Comparison of ENCODE assay signal across 11 cellular contexts in genomic region chr14:91269076-91269991, GRCh38. TPM values are rescaled to one million over a fixed set of nuclear protein-coding genes. Genes with fewer than 3 reads are reported as not detected.
DNase-seq lines count a peak whose midpoint lies in the region; ATAC-seq and TF ChIP-seq lines count a peak whose summit lies in the region.
"Had no signal": no experiment of that assay in that cellular context is flagged by ENCODE, and none has a peak within 500 bp of the region (broad histone marks: within the 10 kb centered on the region; RNA-seq: fewer than 3 reads in every experiment).

No MANE protein-coding gene starts in this region.

- H3K27ac Mint-ChIP-seq in CD8-positive, alpha-beta memory T cell, result peak overlapping the region; percentile 17 to 91 (median 76)
- H3K27ac Mint-ChIP-seq in neural progenitor cell, result peak overlapping the region; percentile 33

- peaks cover 0 to 59% (median 15%) of the 10 kb centered on the region in 3 donors for H3K36me3 Mint-ChIP-seq in CD8-positive, alpha-beta memory T cell
- H3K36me3 Mint-ChIP-seq in neural progenitor cell, result peaks cover 4% of the 10 kb centered on the region

- peaks cover 26% of the 10 kb centered on the region for H3K36me3 ChIP-seq in CD8-positive, alpha-beta memory T cell (ENCODE audit: insufficient read depth, low read length)
- H3K36me3 ChIP-seq in Panc1 (ENCODE audit: control insufficient read depth, insufficient read depth, low read length), result no peaks in the 10 kb centered on the region
- no peaks in the 10 kb centered on the region for H3K36me3 ChIP-seq in neural progenitor cell
- H3K36me3 ChIP-seq in MG63, result no peaks in the 10 kb centered on the region
- H3K36me3 ChIP-seq: brain microvascular endothelial cell had no signal

- no peaks in the 10 kb centered on the region for H3K27me3 ChIP-seq in CD8-positive, alpha-beta memory T cell (ENCODE audit: insufficient read depth, low read length, poor library complexity, severe bottlenecking)
- H3K27me3 ChIP-seq in Panc1 (ENCODE audit: control insufficient read depth, insufficient read depth, low read length) (no peaks in the 10 kb centered on the region), neural progenitor cell (peaks cover 23% of the 10 kb centered on the region), MG63 (no peaks in the 10 kb centered on the region)

- H3K27ac ChIP-seq in CD8-positive, alpha-beta memory T cell (ENCODE audit: low read depth, low read length), result no peak overlapping the region
- no peak overlapping the region for H3K27ac ChIP-seq in Panc1 (ENCODE audit: low read length)
- no peak overlapping the region for H3K27ac ChIP-seq in neural progenitor cell
- H3K27ac ChIP-seq: brain microvascular endothelial cell had no signal

- peaks cover 25 to 41% (median 31%) of the 10 kb centered on the region in 3 donors for H3K4me1 Mint-ChIP-seq in CD8-positive, alpha-beta memory T cell
- H3K4me1 Mint-ChIP-seq in neural progenitor cell, result peaks cover 15% of the 10 kb centered on the region

- no TSS peak for BruUV-seq in Panc1 (replicated peaks; lab: Mats Ljungman, UMichigan)

- H3K79me2 ChIP-seq in neural progenitor cell (ENCODE audit: low read depth), result no peaks in the 10 kb centered on the region

- CTCF ChIA-PET in CD8-positive, alpha-beta memory T cell (lab: Charles Lee), result interaction anchor here (0.7 to 1.5 kb wide), 2 partner anchors 17 to 96 kb away, joined by 3 read pairs; no protein-coding TSS in a partner anchor
- CTCF ChIA-PET in Panc1 (lab: Charles Lee), result no interaction called here

- in situ Hi-C loops in Panc1 (cut with HindIII; ENCODE audit: low pct_unique_long_range_greater_than_20kb, low sequenced_read_pairs), result no loop called here

- POLR2A ChIA-PET in CD8-positive, alpha-beta memory T cell (lab: Charles Lee), result interaction anchor here (0.7 to 0.8 kb wide), 2 partner anchors 26 to 41 kb away, joined by 3 to 6 read pairs; no protein-coding TSS in a partner anchor
- POLR2A ChIA-PET in Panc1 (lab: Charles Lee), result interaction anchor here (0.6 kb wide), 1 partner anchor 23 kb away, joined by 3 read pairs; no protein-coding TSS in a partner anchor

- H3F3A ChIP-seq in neural progenitor cell (ENCODE audit: low read depth), result peaks cover 10% of the 10 kb centered on the region

- DNase-seq in CD8-positive, alpha-beta memory T cell, result no peak
- DNase-seq in Panc1 (ENCODE audit: low read depth, low spot score), result no peak
- DNase-seq in fibroblast of gingiva (ENCODE audit: low read depth), result peak; percentile 54
- no peak for DNase-seq in neural progenitor cell (ENCODE audit: low spot score)
- no peak for DNase-seq in SKM-1 treated with dmso at 0.1 percent for 144 hours (lab: John Stamatoyannopoulos, UW; ENCODE audit: unreplicated experiment)
- no peak for DNase-seq in MG63
- DNase-seq in activated effector memory CD4-positive, alpha-beta T cell treated with Interleukin-2 at 50 U/mL for 16 hours, result no peak
- DNase-seq: brain microvascular endothelial cell; mesenchymal stem cell; stimulated activated naive CD4-positive, alpha-beta T cell had no signal

- H3K27me3 Mint-ChIP-seq in CD8-positive, alpha-beta memory T cell, result peaks cover 0 to 7% of the 10 kb centered on the region in 2 donors
- H3K27me3 Mint-ChIP-seq in neural progenitor cell (ENCODE audit: insufficient read depth, low read depth), result peaks cover 4% of the 10 kb centered on the region

- H3K9ac ChIP-seq in neural progenitor cell, result no peak overlapping the region

- peaks cover 13% of the 10 kb centered on the region for H3K4me1 ChIP-seq in CD8-positive, alpha-beta memory T cell (ENCODE audit: insufficient read depth, low read length)
- no peaks in the 10 kb centered on the region for H3K4me1 ChIP-seq in Panc1 (ENCODE audit: control insufficient read depth, insufficient read depth, low read length)
- H3K4me1 ChIP-seq in neural progenitor cell, result peaks cover 3% of the 10 kb centered on the region

- H4K20me1 ChIP-seq in neural progenitor cell (ENCODE audit: low read depth), result no peaks in the 10 kb centered on the region

- no peak overlapping the region for H3K4me3 ChIP-seq in CD8-positive, alpha-beta memory T cell (ENCODE audit: low read length)
- H3K4me3 ChIP-seq in Panc1 (ENCODE audit: low read depth in 2 of 2, low read length in 2 of 2) (no peak overlapping the region), neural progenitor cell (no peak overlapping the region), MG63 (no peak overlapping the region)

- TF ChIP-seq CTCF in Panc1 (IDR thresholded peaks at IDR 0.05) (no peak), neural progenitor cell (IDR thresholded peaks at IDR 0.05) (no peak)

- H2AFZ ChIP-seq in neural progenitor cell (replicated peaks), result no peak overlapping the region

- H3K4me3 Mint-ChIP-seq in CD8-positive, alpha-beta memory T cell, result peak overlapping the region in 1 of 7 donors; percentile 80
- no peak overlapping the region for H3K4me3 Mint-ChIP-seq in neural progenitor cell

- ATAC-seq in Panc1 (peak; percentile 40; the same call in 1 of the 2 replicates), GM21526 (IDR thresholded peaks at IDR 0.05; ENCODE audit: low FRiP score, unreplicated experiment) (no peak)

- H3K9me3 Mint-ChIP-seq in CD8-positive, alpha-beta memory T cell, result no peaks in the 10 kb centered on the region
- no peaks in the 10 kb centered on the region for H3K9me3 Mint-ChIP-seq in neural progenitor cell

- H3K4me2 ChIP-seq in neural progenitor cell, result no peak overlapping the region

- intact Hi-C loops in Panc1 (cut with micrococcal nuclease; ENCODE audit: unreplicated experiment), result no loop called here

- H3K9me3 ChIP-seq in CD8-positive, alpha-beta memory T cell (ENCODE audit: low read length), result no peaks in the 10 kb centered on the region
- H3K9me3 ChIP-seq in Panc1 (ENCODE audit: control insufficient read depth, insufficient read depth, low read depth, low read length) (no peaks in the 10 kb centered on the region), neural progenitor cell (ENCODE audit: low read depth) (no peaks in the 10 kb centered on the region), MG63 (no peaks in the 10 kb centered on the region)

RNA-seq across cellular contexts. Expression of gene GPR68, which starts 24.8 kb away (rescaled TPM):
- 10 to 100 TPM; 14.2 to 15.4 TPM for total RNA-seq in CD8-positive, alpha-beta memory T cell
- 22.7 TPM for polyA plus RNA-seq in CD8-positive, alpha-beta memory T cell
- total RNA-seq in Panc1 (2021; ENCODE audit: unreplicated experiment) (0.28 TPM), neural progenitor cell (ENCODE audit: low replicate concordance) (0.84 TPM in 1 of 2 replicates, not detected in the other)
- polyA plus RNA-seq in Panc1 (2012; ENCODE audit: insufficient read length), result 0.38 TPM
- total RNA-seq in MG63 (2014; rRNA removed; shearing (Covaris generic); ENCODE audit: low replicate concordance), result 2.0 and 3.9 TPM in 2 replicates
